Comparison of ENCODE assay signal across 9 cellular contexts in genomic region chr7:139916717-139917395, GRCh38.
DNase-seq lines count a peak whose midpoint lies in the region; ATAC-seq, FAIRE-seq and TF ChIP-seq lines count a peak whose summit lies in the region.
"Had no signal": no experiment of that assay in that cellular context is flagged by ENCODE, and none has a peak within 500 bp of the region (broad histone marks: within the 10 kb centered on the region; RNA-seq: fewer than 3 reads in every experiment).

No MANE protein-coding gene starts in this region.

- H3K4me3 ChIP-seq in A673 (ENCODE audit: low read depth, low read length, poor library complexity, severe bottlenecking), result no peak overlapping the region

- BruUV-seq in A673 (replicated peaks; lab: Mats Ljungman, UMichigan), result no TSS peak

- CTCF ChIA-PET in A673 (lab: Charles Lee), result no interaction called here

- intact Hi-C loops in A673 (cut with micrococcal nuclease; ENCODE audit: unreplicated experiment), result no loop called here

- H3K4me1 ChIP-seq in A673 (ENCODE audit: insufficient read depth, low read length, poor library complexity, severe bottlenecking), result no peaks in the 10 kb centered on the region

- H3K27ac ChIP-seq in A673 (ENCODE audit: low read depth, low read length, poor library complexity, severe bottlenecking), result no peak overlapping the region

- POLR2A ChIA-PET in A673 (lab: Charles Lee; ENCODE audit: low non-redundant PET), result no interaction called here

- peak; percentile 41 for DNase-seq in GM12892 (ENCODE audit: insufficient read length)
- DNase-seq in A673 (ENCODE audit: low spot score), result no peak
- no peak for DNase-seq in stimulated activated CD4-positive, alpha-beta T cell treated with anti-CD3 and anti-CD28 coated beads, Interleukin-2, amount 100 ng/mL, for 24 hours
- DNase-seq in GOT3 (lab: John Stamatoyannopoulos, UW), result no peak
- DNase-seq in activated gamma-delta T cell (lab: John Stamatoyannopoulos, UW), result no peak

- H3K27me3 ChIP-seq in A673 (replicated peaks; ENCODE audit: insufficient read depth, low read depth, low read length, poor library complexity), result no peaks in the 10 kb centered on the region

- TF ChIP-seq CTCF in A673 (conservative IDR thresholded peaks at IDR 0.05; ENCODE audit: low read depth, low read length), result no peak

- H3K9me3 ChIP-seq in A673 (ENCODE audit: low read depth, low read length, poor library complexity, severe bottlenecking), result no peaks in the 10 kb centered on the region

- no peaks in the 10 kb centered on the region for H3K36me3 ChIP-seq in A673 (ENCODE audit: insufficient read depth, low read length, poor library complexity, severe bottlenecking)

- peak; percentile 66 for ATAC-seq in GM21367 (IDR thresholded peaks at IDR 0.05; ENCODE audit: unreplicated experiment)
- peak; percentile 63 for ATAC-seq in HG03469 (IDR thresholded peaks at IDR 0.05; ENCODE audit: unreplicated experiment)
- ATAC-seq in esophagus mucosa, result peak; percentile 57

- 0 out of 2 replicates have a peak, but pooled peaks have one; percentile 38 for TF ChIP-seq POLR2A in GM12892 (IDR thresholded peaks at IDR 0.05; ENCODE audit: low read depth, low read length)

- no peak for FAIRE-seq in GM12892 (lab: Jason Lieb, UNC)
- FAIRE-seq: colon had no signal
